Comparison of ENCODE assay signal across 13 cellular contexts in the genomic region with DNA sequence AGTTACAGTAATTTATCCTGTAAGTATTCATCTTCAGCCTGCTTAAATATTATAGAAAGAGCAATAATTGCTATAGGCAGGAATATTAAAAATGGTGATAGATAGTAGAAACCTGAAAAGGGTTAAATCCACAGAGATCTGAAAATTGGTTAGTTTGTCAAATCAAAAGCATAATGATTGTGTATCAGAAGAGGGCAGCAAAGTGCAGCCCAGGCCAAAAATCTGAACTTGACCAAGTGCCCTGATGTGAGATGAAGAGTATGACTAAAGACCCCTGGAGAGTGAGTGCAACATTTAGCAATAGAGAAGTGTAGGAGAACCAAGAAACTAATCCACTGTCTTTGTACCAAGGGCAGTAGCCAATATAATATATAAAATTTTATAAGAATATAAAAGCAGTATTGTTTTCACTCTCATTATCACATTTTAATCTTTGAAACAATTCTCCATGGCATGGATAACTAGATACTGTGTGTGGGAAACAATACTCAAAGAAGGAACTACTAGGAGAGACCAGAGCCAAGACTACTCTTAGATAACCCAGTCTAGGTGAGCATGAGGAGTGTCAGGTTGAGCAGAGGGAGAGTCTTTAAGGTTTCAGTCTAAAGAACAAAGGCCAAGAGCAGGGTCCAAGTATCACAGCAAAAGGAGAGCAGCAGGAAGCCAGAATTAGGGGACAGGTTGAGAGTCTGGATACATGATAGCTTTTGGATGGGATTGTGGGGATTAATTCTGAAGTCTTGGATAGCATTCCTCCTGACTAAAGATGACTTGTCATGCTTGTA.
A peak's percentile ranks its signal among the peaks of the same experiment; 100 is the strongest.
DNase-seq lines count a peak whose midpoint lies in the region; ATAC-seq, FAIRE-seq and TF ChIP-seq lines count a peak whose summit lies in the region.
"Had no signal": no experiment of that assay in that cellular context is flagged by ENCODE, and none has a peak within 500 bp of the region (broad histone marks: within the 10 kb centered on the region; RNA-seq: fewer than 3 reads in every experiment).

No MANE protein-coding gene starts in this region.

- no peaks in the 10 kb centered on the region for H3K36me3 ChIP-seq in adipocyte (ENCODE audit: control insufficient read depth, insufficient read depth, low read length, severe bottlenecking)
- no peaks in the 10 kb centered on the region for H3K36me3 ChIP-seq in Peyer's patch

- H3K27ac ChIP-seq in Peyer's patch = no peak overlapping the region

- peaks cover 27% of the 10 kb centered on the region for H3K4me1 ChIP-seq in adipocyte (ENCODE audit: control insufficient read depth, insufficient read depth, low read length)
- no peaks in the 10 kb centered on the region for H3K4me1 ChIP-seq in Peyer's patch

- FAIRE-seq in H54 (lab: Jason Lieb, UNC) = peak; percentile 84
- FAIRE-seq: TTC549 had no signal

- ATAC-seq in GM19455 (IDR thresholded peaks at IDR 0.05; ENCODE audit: unreplicated experiment) (no peak), HG02678 (IDR thresholded peaks at IDR 0.05; ENCODE audit: unreplicated experiment) (no peak)

- H3K9ac ChIP-seq in adipocyte (ENCODE audit: low read length) = no peak overlapping the region

- DNase-seq in AG09319 (ENCODE audit: extremely low read depth, low read depth) = no peak
- no peak for DNase-seq in H54 (ENCODE audit: insufficient read length, low spot score)
- DNase-seq in adipocyte (ENCODE audit: low read depth) = peak; percentile 16
- DNase-seq in kidney glomerular epithelial cell (lab: John Stamatoyannopoulos, UW) = peak; percentile 28
- no peak for DNase-seq in posterior vena cava (ENCODE audit: low spot score)
- DNase-seq in Peyer's patch = no peak
- DNase-seq: amygdala; islet precursor cell; NCI-H1092; stimulated activated CD4-positive, alpha-beta T cell treated with anti-CD3 and anti-CD28 coated beads, Interleukin-4, amount 100 ng/mL, for 1 hour had no signal

- intact Hi-C loops in posterior vena cava (cut with DNase I) = no loop called here

- H3K4me3 ChIP-seq in adipocyte (ENCODE audit: low read length) (no peak overlapping the region), Peyer's patch (no peak overlapping the region)

- H3K9me3 ChIP-seq in adipocyte (ENCODE audit: control insufficient read depth, low read length) = no peaks in the 10 kb centered on the region
- no peaks in the 10 kb centered on the region for H3K9me3 ChIP-seq in Peyer's patch

- no peak for TF ChIP-seq POLR2A in H54 (IDR thresholded peaks at IDR 0.05; ENCODE audit: low read depth, low read length)
- no peak for TF ChIP-seq POLR2A in Peyer's patch (IDR thresholded peaks at IDR 0.05)

- peak; percentile 41 for TF ChIP-seq CTCF in AG09319 (IDR thresholded peaks at IDR 0.05; ENCODE audit: low read depth, low read length)
- no peak for TF ChIP-seq CTCF in Peyer's patch (IDR thresholded peaks at IDR 0.05)

- no peaks in the 10 kb centered on the region for H3K27me3 ChIP-seq in adipocyte (replicated peaks; ENCODE audit: control insufficient read depth, insufficient read depth, low read length)
- H3K27me3 ChIP-seq in Peyer's patch = no peaks in the 10 kb centered on the region

Comparison
In these comparisons a context has a peak if more than half of its experiments do, and no peak if none do; other contexts are left out.
1. DNase-seq: peak in adipocyte (single experiment) and kidney glomerular epithelial cell (single experiment); none in AG09319 (single experiment), H54 (single experiment), posterior vena cava (single experiment) and Peyer's patch (0 of 3).